Comparison of ENCODE assay signal across 13 cellular contexts in genomic region chr22:24565077-24565476, GRCh38.
"Had no signal": no experiment of that assay in that cellular context is flagged by ENCODE, and none has a peak within 500 bp of the region (broad histone marks: within the 10 kb centered on the region; RNA-seq: fewer than 3 reads in every experiment).

No MANE protein-coding gene starts in this region.

- H3K27me3 ChIP-seq: brain microvascular endothelial cell, tibial artery, uterus had no signal

- H3K27ac ChIP-seq: brain microvascular endothelial cell, lower lobe of right lung had no signal

- ATAC-seq: lower lobe of right lung had no signal

- DNase-seq: activated CD4-positive, alpha-beta T cell treated with anti-CD3 and anti-CD28 coated beads, Interleukin-2, amount 50 U/mL, for 1 hour; activated CD4-positive, CD25-positive, alpha-beta regulatory T cell; activated naive CD4-positive, alpha-beta T cell treated with anti-CD3 and anti-CD28 coated beads, Interleukin-2, amount 50 U/mL, for 16 hours; amygdala; brain microvascular endothelial cell; dermis blood vessel endothelial cell; lower lobe of right lung; SK-N-SH; stimulated activated CD4-positive, alpha-beta T cell treated with anti-CD3 and anti-CD28 coated beads, Interleukin-4, amount 100 ng/mL, for 4 hours had no signal

- H3K4me3 Mint-ChIP-seq: mesothelial cell of epicardium, neural crest cell had no signal

- H3K9me3 Mint-ChIP-seq: mesothelial cell of epicardium, neural crest cell had no signal

- H3K4me3 ChIP-seq: lower lobe of right lung, tibial artery, uterus had no signal

- H3K9me3 ChIP-seq: lower lobe of right lung, SK-N-SH, tibial artery, uterus had no signal

- H3K36me3 ChIP-seq: uterus had no signal

- H3K27ac Mint-ChIP-seq: mesothelial cell of epicardium had no signal

- H3K4me1 Mint-ChIP-seq: neural crest cell had no signal
